In genomic region chr5:10111575-10111974, GRCh38 we compare ENCODE assay signal across 9 cellular contexts.
A peak's percentile ranks its signal among the peaks of the same experiment; 100 is the strongest.
DNase-seq lines count a peak whose midpoint lies in the region; ATAC-seq and TF ChIP-seq lines count a peak whose summit lies in the region.
"Had no signal": no experiment of that assay in that cellular context is flagged by ENCODE, and none has a peak within 500 bp of the region (broad histone marks: within the 10 kb centered on the region; RNA-seq: fewer than 3 reads in every experiment).

No MANE protein-coding gene starts in this region.

- DNase-seq in RPMI7951 (ENCODE audit: low read depth): peak; percentile 50
- DNase-seq in head of caudate nucleus: peak in 24 of 42 donors; percentile 13 to 76 (median 52)
- DNase-seq: activated B cell treated with CpG ODN at 0.5 μM for 24 hours, pancreas had no signal

- ATAC-seq in HG03175 (IDR thresholded peaks at IDR 0.05; ENCODE audit: unreplicated experiment) (peak; percentile 67), HG03108 (IDR thresholded peaks at IDR 0.05; ENCODE audit: unreplicated experiment) (no peak), GM21619 (IDR thresholded peaks at IDR 0.05; ENCODE audit: unreplicated experiment) (no peak), GM19023 (IDR thresholded peaks at IDR 0.05; ENCODE audit: unreplicated experiment) (no peak)

- peak; percentile 35; the same call in 1 of the 2 replicates for TF ChIP-seq CTCF in GM12875 (IDR thresholded peaks at IDR 0.05; ENCODE audit: borderline replicate concordance, insufficient read depth, low read depth, low read length)

- intact Hi-C loops in head of caudate nucleus (cut with DNase I): no loop called here

- no peak overlapping the region for H3K4me3 ChIP-seq in GM12875 (ENCODE audit: low read depth, low read length)
- H3K4me3 ChIP-seq: pancreas had no signal
